In genomic region chr1:196607940-196608339, GRCh38 we compare ENCODE assay signal across 8 cellular contexts. TPM values are rescaled to one million over a fixed set of nuclear protein-coding genes. Genes with fewer than 3 reads are reported as not detected.
DNase-seq lines count a peak whose midpoint lies in the region; ATAC-seq and TF ChIP-seq lines count a peak whose summit lies in the region.

No MANE protein-coding gene starts in this region.

- H3K4me2 ChIP-seq in Loucy (ENCODE audit: low read depth, low read length, poor library complexity, severe bottlenecking), result peak overlapping the region; percentile 69

- POLR2A ChIA-PET in AG04450 (lab: Yijun Ruan, JAX), result no interaction called here
- POLR2A ChIA-PET in GM10248 (lab: Yijun Ruan, JAX), result no interaction called here

- ATAC-seq in GM21786 (IDR thresholded peaks at IDR 0.05; ENCODE audit: unreplicated experiment), result no peak

- H3K9ac ChIP-seq in Loucy (ENCODE audit: low read depth, low read length, poor library complexity, severe bottlenecking), result no peak overlapping the region
- peak overlapping the region; percentile 64 for H3K9ac ChIP-seq in mucosa of stomach (ENCODE audit: low read length)

- H3K9me2 ChIP-seq in Loucy (replicated peaks; ENCODE audit: low read depth, low read length), result no peaks in the 10 kb centered on the region

- H3K4me3 ChIP-seq in AG04450 (ENCODE audit: low read depth, low read length) (peak overlapping the region; percentile 76), Loucy (ENCODE audit: low read length, poor library complexity, severe bottlenecking) (peak overlapping the region; percentile 66), mucosa of stomach (ENCODE audit: low read length) (peak overlapping the region; percentile 34)

- no peak overlapping the region for H3K27ac Mint-ChIP-seq in activated naive CD4-positive, alpha-beta T cell treated with anti-CD3 and anti-CD28 coated beads, Interleukin-2, amount 10 ng/mL, durations not matched to agents 7 days and 5 days

- H3K27ac ChIP-seq in AG04450 (ENCODE audit: low read depth, low read length), result no peak overlapping the region
- H3K27ac ChIP-seq in cingulate gyrus (ENCODE audit: low read depth, low read length), result peak overlapping the region; percentile 56

- no peak overlapping the region for H3K4me3 Mint-ChIP-seq in activated naive CD4-positive, alpha-beta T cell treated with anti-CD3 and anti-CD28 coated beads, Interleukin-2, amount 10 ng/mL, durations not matched to agents 7 days and 5 days

- no peaks in the 10 kb centered on the region for H3K79me2 ChIP-seq in Loucy (ENCODE audit: insufficient read depth, low read length)

- no peaks in the 10 kb centered on the region for H4K20me1 ChIP-seq in Loucy (ENCODE audit: insufficient read depth, low read length, poor library complexity, severe bottlenecking)

- no peaks in the 10 kb centered on the region for H3K9me3 Mint-ChIP-seq in activated naive CD4-positive, alpha-beta T cell treated with anti-CD3 and anti-CD28 coated beads, Interleukin-2, amount 10 ng/mL, durations not matched to agents 7 days and 5 days

- CTCF ChIA-PET in AG04450 (lab: Charles Lee), result interaction anchor here (1.3 kb wide), 1 partner anchor 53 kb away, joined by 4 read pairs; no protein-coding TSS in a partner anchor
- CTCF ChIA-PET in GM10248 (lab: Yijun Ruan, JAX), result no interaction called here
- CTCF ChIA-PET in activated naive CD4-positive, alpha-beta T cell treated with anti-CD3 and anti-CD28 coated beads, Interleukin-2, amount 10 ng/mL, durations not matched to agents 7 days and 5 days (lab: Charles Lee), result no interaction called here

- H3K9me3 ChIP-seq in AG04450 (ENCODE audit: control insufficient read depth, insufficient read depth, low read length), result no peaks in the 10 kb centered on the region; the same call in 1 of the 2 replicates
- H3K9me3 ChIP-seq in Loucy (ENCODE audit: insufficient read depth, low read depth, low read length), result no peaks in the 10 kb centered on the region
- H3K9me3 ChIP-seq in mucosa of stomach (ENCODE audit: control insufficient read depth, low read length), result no peaks in the 10 kb centered on the region

- peaks cover 3% of the 10 kb centered on the region for H3K4me1 Mint-ChIP-seq in activated naive CD4-positive, alpha-beta T cell treated with anti-CD3 and anti-CD28 coated beads, Interleukin-2, amount 10 ng/mL, durations not matched to agents 7 days and 5 days

- peaks cover 17% of the 10 kb centered on the region for H3K27me3 Mint-ChIP-seq in activated naive CD4-positive, alpha-beta T cell treated with anti-CD3 and anti-CD28 coated beads, Interleukin-2, amount 10 ng/mL, durations not matched to agents 7 days and 5 days

- H2AFZ ChIP-seq in Loucy (ENCODE audit: low read length), result peak overlapping the region; percentile 78

- H3K36me3 Mint-ChIP-seq in activated naive CD4-positive, alpha-beta T cell treated with anti-CD3 and anti-CD28 coated beads, Interleukin-2, amount 10 ng/mL, durations not matched to agents 7 days and 5 days, result no peaks in the 10 kb centered on the region

- H3K27me3 ChIP-seq in AG04450 (ENCODE audit: control insufficient read depth, insufficient read depth, low read length) (no peaks in the 10 kb centered on the region), Loucy (ENCODE audit: insufficient read depth, low read length, poor library complexity, severe bottlenecking) (peaks cover 12% of the 10 kb centered on the region), mucosa of stomach (ENCODE audit: control insufficient read depth, insufficient read depth, low read length) (no peaks in the 10 kb centered on the region)

- TF ChIP-seq CTCF in AG04450 (IDR thresholded peaks at IDR 0.05; ENCODE audit: low read depth, low read length) (no peak), Loucy (conservative IDR thresholded peaks at IDR 0.05; ENCODE audit: low read length) (no peak), GM10248 (IDR thresholded peaks at IDR 0.05; ENCODE audit: control extremely low read depth, extremely low read depth, low read depth, missing control alignments) (no peak)

- H3K4me1 ChIP-seq in Loucy (ENCODE audit: insufficient read depth, low read length, poor library complexity, severe bottlenecking), result peaks cover 8% of the 10 kb centered on the region
- no peaks in the 10 kb centered on the region for H3K4me1 ChIP-seq in mucosa of stomach (ENCODE audit: control insufficient read depth, insufficient read depth, low read length)

- DNase-seq in AG04450 (ENCODE audit: low read depth, low spot score), result no peak
- no peak for DNase-seq in hepatic stellate cell (ENCODE audit: low spot score)
- DNase-seq in GM10248 (ENCODE audit: extremely low spot score), result no peak
- no peak for DNase-seq in activated naive CD4-positive, alpha-beta T cell treated with anti-CD3 and anti-CD28 coated beads, Interleukin-2, amount 10 ng/mL, durations not matched to agents 7 days and 5 days

- H3F3A ChIP-seq in Loucy (ENCODE audit: low read depth), result no peaks in the 10 kb centered on the region

- H3K36me3 ChIP-seq in Loucy (ENCODE audit: insufficient read depth, low read length) (no peaks in the 10 kb centered on the region), mucosa of stomach (ENCODE audit: control insufficient read depth, insufficient read depth, low read length) (no peaks in the 10 kb centered on the region)

RNA-seq across cellular contexts. Expression of gene KCNT2, which starts 0.3 kb away (rescaled TPM):
- polyA plus RNA-seq in AG04450 (2011; rRNA removed), result 1.3 and 2.0 TPM in 2 replicates
- 4.4 and 6.6 TPM in 2 replicates for polyA minus RNA-seq in AG04450 (2011; rRNA and poly(A)+ RNA removed)

RNA-seq across cellular contexts. Expression of gene CFH, which starts 43.9 kb away (rescaled TPM):
- 27.3 and 37.8 TPM in 2 replicates for polyA plus RNA-seq in AG04450 (2011; rRNA removed)
- polyA minus RNA-seq in AG04450 (2011; rRNA and poly(A)+ RNA removed), result 7.3 and 14.1 TPM in 2 replicates
